In the genomic region with DNA sequence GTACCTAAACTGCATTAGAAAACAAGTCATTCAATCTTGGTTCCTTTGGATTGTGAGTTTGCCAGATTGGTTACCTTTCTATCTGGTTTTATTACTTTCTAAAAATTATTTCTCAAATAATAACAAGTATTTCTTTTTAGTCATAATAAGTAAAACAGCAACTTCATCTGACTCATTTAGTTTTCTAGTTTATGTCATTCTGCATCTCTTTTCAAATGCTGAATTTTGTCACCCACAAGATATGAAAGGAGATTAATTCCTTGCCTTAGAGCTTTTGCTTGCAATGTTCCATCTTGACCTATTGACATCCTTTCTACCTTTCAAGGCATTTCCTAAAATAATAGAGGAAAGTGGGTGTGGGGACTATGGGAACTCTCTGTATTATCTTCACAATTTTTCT, we compare ENCODE assay signal across 21 cellular contexts.
A peak's percentile ranks its signal among the peaks of the same experiment; 100 is the strongest.
DNase-seq lines count a peak whose midpoint lies in the region; ATAC-seq, FAIRE-seq and TF ChIP-seq lines count a peak whose summit lies in the region.
"Had no signal": no experiment of that assay in that cellular context is flagged by ENCODE, and none has a peak within 500 bp of the region (broad histone marks: within the 10 kb centered on the region; RNA-seq: fewer than 3 reads in every experiment).

No MANE protein-coding gene starts in this region.

- no peak for DNase-seq in DMS53 (lab: John Stamatoyannopoulos, UW)
- DNase-seq in small intestine = no peak
- no peak for DNase-seq in NOMO-1 treated with DMSO at 0.1 percent for 48 hours (lab: John Stamatoyannopoulos, UW; ENCODE audit: unreplicated experiment)
- DNase-seq in COLO668 (lab: John Stamatoyannopoulos, UW; ENCODE audit: unreplicated experiment) = no peak
- DNase-seq: C1 segment of cervical spinal cord; Caco-2; CD4-positive, alpha-beta memory T cell; DMS153; DMS79; EL; GDM1; HFFc6 had no signal

- no peaks in the 10 kb centered on the region; the same call in 1 of the 2 replicates for H3K27me3 ChIP-seq in OCI-LY3 (ENCODE audit: low read depth, low read length)
- H3K27me3 ChIP-seq in small intestine (ENCODE audit: control insufficient read depth in 2 of 2, insufficient read depth in 2 of 2, low read length in 2 of 2) = no peaks in the 10 kb centered on the region

- H3K36me3 ChIP-seq in OCI-LY3 (replicated peaks; ENCODE audit: low read depth, low read length) (no peaks in the 10 kb centered on the region), small intestine (ENCODE audit: control insufficient read depth in 2 of 2, insufficient read depth in 2 of 2, low read length in 2 of 2) (no peaks in the 10 kb centered on the region)
- H3K36me3 ChIP-seq: HAP-1 had no signal

- peak; percentile 57 for ATAC-seq in GM18870 (IDR thresholded peaks at IDR 0.05; ENCODE audit: unreplicated experiment)
- ATAC-seq in HG02852 (IDR thresholded peaks at IDR 0.05; ENCODE audit: unreplicated experiment) = peak; percentile 62
- peak; percentile 54 for ATAC-seq in HG02973 (IDR thresholded peaks at IDR 0.05; ENCODE audit: unreplicated experiment)
- ATAC-seq: GM23338 had no signal

- no peak overlapping the region for H3K27ac ChIP-seq in OCI-LY3 (ENCODE audit: low read length)
- no peak overlapping the region for H3K27ac ChIP-seq in small intestine (ENCODE audit: low read depth in 1 of 2, low read length in 1 of 2)

- H2AFZ ChIP-seq in OCI-LY3 (ENCODE audit: low read depth, low read length) = no peak overlapping the region
- H2AFZ ChIP-seq: GM23338 had no signal

- H3K4me1 ChIP-seq in OCI-LY3 (ENCODE audit: low read length) = peaks cover 7% of the 10 kb centered on the region
- no peaks in the 10 kb centered on the region for H3K4me1 ChIP-seq in small intestine (ENCODE audit: control insufficient read depth in 2 of 2, insufficient read depth in 1 of 2, low read depth in 1 of 2, low read length in 1 of 2)
- H3K4me1 ChIP-seq: Caco-2, HAP-1 had no signal

- peak overlapping the region; percentile 2; the same call in 1 of the 2 replicates for H3K4me2 ChIP-seq in OCI-LY3 (ENCODE audit: low read length)
- H3K4me2 ChIP-seq: GM23338 had no signal

- H3K79me2 ChIP-seq in OCI-LY3 (ENCODE audit: low read length) = no peaks in the 10 kb centered on the region

- no peaks in the 10 kb centered on the region for H4K20me1 ChIP-seq in OCI-LY3 (ENCODE audit: insufficient read depth, low read length)

- no peak overlapping the region for H3K4me3 ChIP-seq in OCI-LY3 (ENCODE audit: low read length)
- no peak overlapping the region for H3K4me3 ChIP-seq in small intestine (ENCODE audit: low read depth in 1 of 2, low read length in 2 of 2)
- H3K4me3 ChIP-seq: GM23338, HAP-1 had no signal

- no peak overlapping the region for H3K9ac ChIP-seq in OCI-LY3 (ENCODE audit: low read length)

- TF ChIP-seq CTCF in OCI-LY3 (IDR thresholded peaks at IDR 0.05; ENCODE audit: low read depth, low read length) = no peak

- H3K9me3 ChIP-seq in OCI-LY3 (ENCODE audit: insufficient read depth, low read length) (no peaks in the 10 kb centered on the region), small intestine (ENCODE audit: control insufficient read depth, low read depth) (no peaks in the 10 kb centered on the region)
- H3K9me3 ChIP-seq: Caco-2, HAP-1 had no signal

- FAIRE-seq in small intestine (lab: Jason Lieb, UNC) = no peak
- FAIRE-seq: GM12891, GM18507, GM19239 had no signal
